ENCODE assay signal across 1 cellular context in the genomic region with DNA sequence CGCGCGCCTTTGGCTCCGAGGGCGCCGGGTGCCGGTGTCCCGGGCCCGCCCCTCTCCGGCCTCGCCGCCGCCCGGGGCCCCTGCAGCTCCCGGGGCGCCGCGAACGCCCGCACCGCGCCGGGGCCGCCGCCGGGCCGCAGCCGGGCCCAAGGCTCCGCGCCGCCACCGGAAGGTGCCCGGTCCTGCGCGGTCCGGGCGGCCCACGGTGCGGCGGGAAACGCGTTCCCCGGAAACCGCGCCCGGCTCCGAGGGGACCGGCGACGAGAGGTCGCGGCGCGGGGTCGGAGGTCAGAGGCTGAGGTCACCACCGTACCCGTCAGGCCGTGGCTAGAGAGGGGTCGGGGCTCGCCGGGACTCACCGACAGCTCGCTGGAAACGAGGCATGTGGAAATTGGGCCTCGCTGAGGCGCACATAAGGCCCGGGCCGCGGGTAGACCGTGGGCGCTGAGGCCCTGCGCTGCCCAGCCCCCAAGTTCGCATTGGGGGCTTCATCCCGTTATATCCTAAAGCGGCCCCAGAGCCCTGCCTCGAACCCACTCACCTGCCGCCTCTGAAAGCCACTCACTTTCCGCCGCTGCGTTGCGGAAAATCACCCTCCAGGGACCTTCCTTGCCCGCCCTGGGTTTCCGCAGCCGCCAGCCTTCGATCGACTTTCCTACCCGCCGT.
TF ChIP-seq lines count a peak whose summit lies in the region.

A gene (minus strand): TSS at position 167 of the 666 bp plus-strand sequence. CDS start 745 bp downstream, outside the sequence.

TF ChIP-seq in HepG2, 621 proteins besides CTCF, POLR2A, EP300 and RAD21 (continued from another document and continues in another):
- TF ChIP-seq, protein P1, sequence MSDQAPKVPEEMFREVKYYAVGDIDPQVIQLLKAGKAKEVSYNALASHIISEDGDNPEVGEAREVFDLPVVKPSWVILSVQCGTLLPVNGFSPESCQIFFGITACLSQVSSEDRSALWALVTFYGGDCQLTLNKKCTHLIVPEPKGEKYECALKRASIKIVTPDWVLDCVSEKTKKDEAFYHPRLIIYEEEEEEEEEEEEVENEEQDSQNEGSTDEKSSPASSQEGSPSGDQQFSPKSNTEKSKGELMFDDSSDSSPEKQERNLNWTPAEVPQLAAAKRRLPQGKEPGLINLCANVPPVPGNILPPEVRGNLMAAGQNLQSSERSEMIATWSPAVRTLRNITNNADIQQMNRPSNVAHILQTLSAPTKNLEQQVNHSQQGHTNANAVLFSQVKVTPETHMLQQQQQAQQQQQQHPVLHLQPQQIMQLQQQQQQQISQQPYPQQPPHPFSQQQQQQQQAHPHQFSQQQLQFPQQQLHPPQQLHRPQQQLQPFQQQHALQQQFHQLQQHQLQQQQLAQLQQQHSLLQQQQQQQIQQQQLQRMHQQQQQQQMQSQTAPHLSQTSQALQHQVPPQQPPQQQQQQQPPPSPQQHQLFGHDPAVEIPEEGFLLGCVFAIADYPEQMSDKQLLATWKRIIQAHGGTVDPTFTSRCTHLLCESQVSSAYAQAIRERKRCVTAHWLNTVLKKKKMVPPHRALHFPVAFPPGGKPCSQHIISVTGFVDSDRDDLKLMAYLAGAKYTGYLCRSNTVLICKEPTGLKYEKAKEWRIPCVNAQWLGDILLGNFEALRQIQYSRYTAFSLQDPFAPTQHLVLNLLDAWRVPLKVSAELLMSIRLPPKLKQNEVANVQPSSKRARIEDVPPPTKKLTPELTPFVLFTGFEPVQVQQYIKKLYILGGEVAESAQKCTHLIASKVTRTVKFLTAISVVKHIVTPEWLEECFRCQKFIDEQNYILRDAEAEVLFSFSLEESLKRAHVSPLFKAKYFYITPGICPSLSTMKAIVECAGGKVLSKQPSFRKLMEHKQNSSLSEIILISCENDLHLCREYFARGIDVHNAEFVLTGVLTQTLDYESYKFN (CRISPR knock-in tag; conservative IDR thresholded peaks at IDR 0.05): no peak; the same call in 1 of the 2 replicates
- TF ChIP-seq TARDBP (CRISPR knock-in tag; IDR thresholded peaks at IDR 0.05) (peak; percentile 91), ZNF350 (CRISPR knock-in tag; IDR thresholded peaks at IDR 0.05; ENCODE audit: borderline replicate concordance, low read depth) (peak; percentile 75), ZNF121 (CRISPR knock-in tag; IDR thresholded peaks at IDR 0.05) (peak; percentile 82), ZNF839 (CRISPR knock-in tag; IDR thresholded peaks at IDR 0.05; ENCODE audit: borderline replicate concordance) (peak; percentile 96), ZNF678 (CRISPR knock-in tag; IDR thresholded peaks at IDR 0.05) (peak; percentile 86; the same call in 1 of the 2 replicates), HNRNPUL1 (IDR thresholded peaks at IDR 0.05; ENCODE audit: low read depth, low read length) (no peak), RBAK (CRISPR knock-in tag; IDR thresholded peaks at IDR 0.05) (no peak), ZNF747 (CRISPR knock-in tag; IDR thresholded peaks at IDR 0.05; ENCODE audit: borderline replicate concordance) (peak; percentile 90), ZNF136 (CRISPR knock-in tag; IDR thresholded peaks at IDR 0.05; ENCODE audit: low read depth) (no peak), ZFP90 (CRISPR knock-in tag; IDR thresholded peaks at IDR 0.05; ENCODE audit: borderline replicate concordance) (no peak), RXRB (CRISPR knock-in tag; IDR thresholded peaks at IDR 0.05; ENCODE audit: borderline replicate concordance) (peak; percentile 85), MLLT10 (CRISPR knock-in tag; IDR thresholded peaks at IDR 0.05) (no peak), ZFP36L1 (CRISPR knock-in tag; IDR thresholded peaks at IDR 0.05) (no peak), ARNT (IDR thresholded peaks at IDR 0.05) (no peak), MAF1 (CRISPR knock-in tag; IDR thresholded peaks at IDR 0.05; ENCODE audit: borderline replicate concordance) (no peak), ZNF430 (CRISPR knock-in tag; IDR thresholded peaks at IDR 0.05) (peak; percentile 79; the same call in 1 of the 2 replicates), FOXO1 (CRISPR knock-in tag; IDR thresholded peaks at IDR 0.05) (peak; percentile 90), PTBP1 (IDR thresholded peaks at IDR 0.05; ENCODE audit: low read depth, low read length, poor library complexity, severe bottlenecking) (peak; percentile 83), ZNF552 (CRISPR knock-in tag; IDR thresholded peaks at IDR 0.05; ENCODE audit: borderline replicate concordance) (0 out of 2 replicates have a peak, but pooled peaks have one; percentile 65), JARID2 (CRISPR knock-in tag; IDR thresholded peaks at IDR 0.05; ENCODE audit: insufficient replicate concordance) (peak; percentile 61), ZNF44 (CRISPR knock-in tag; IDR thresholded peaks at IDR 0.05) (peak; percentile 86; the same call in 1 of the 2 replicates), NR3C1 (CRISPR knock-in tag; IDR thresholded peaks at IDR 0.05) (no peak), ONECUT2 (CRISPR knock-in tag; IDR thresholded peaks at IDR 0.05) (no peak), GTF2F1 (IDR thresholded peaks at IDR 0.05; ENCODE audit: low read length) (no peak), RFXAP (CRISPR knock-in tag; IDR thresholded peaks at IDR 0.05; ENCODE audit: borderline replicate concordance) (peak; percentile 91), ZNF230 (CRISPR knock-in tag; IDR thresholded peaks at IDR 0.05) (peak; percentile 71), MYC (CRISPR knock-in tag; IDR thresholded peaks at IDR 0.05; ENCODE audit: borderline replicate concordance) (peak; percentile 89), SIN3B (IDR thresholded peaks at IDR 0.05; ENCODE audit: low read length) (peak; percentile 86), ATRX (CRISPR knock-in tag; IDR thresholded peaks at IDR 0.05; ENCODE audit: borderline replicate concordance) (no peak), SSRP1 (CRISPR knock-in tag; IDR thresholded peaks at IDR 0.05) (peak; percentile 35; the same call in 1 of the 2 replicates), SUZ12 (IDR thresholded peaks at IDR 0.05; ENCODE audit: low read depth, low read length) (0 out of 2 replicates have a peak, but pooled peaks have one; percentile 9), MIXL1 (CRISPR knock-in tag; IDR thresholded peaks at IDR 0.05) (peak; percentile 86), SNAPC2 (CRISPR knock-in tag; IDR thresholded peaks at IDR 0.05) (peak; percentile 78; the same call in 1 of the 2 replicates), NFATC3 (CRISPR knock-in tag; IDR thresholded peaks at IDR 0.05) (peak; percentile 87), SALL2 (CRISPR knock-in tag; IDR thresholded peaks at IDR 0.05) (peak; percentile 95; the same call in 1 of the 2 replicates), KLF6 (CRISPR knock-in tag; IDR thresholded peaks at IDR 0.05) (peak; percentile 91), KDM2A (CRISPR knock-in tag; IDR thresholded peaks at IDR 0.05; ENCODE audit: borderline replicate concordance, low read depth) (peak; percentile 100), ZNF292 (CRISPR knock-in tag; IDR thresholded peaks at IDR 0.05; ENCODE audit: borderline replicate concordance, low read depth) (no peak), ARID2 (CRISPR knock-in tag; IDR thresholded peaks at IDR 0.05; ENCODE audit: borderline replicate concordance) (no peak), TCF7L2 (IDR thresholded peaks at IDR 0.05; ENCODE audit: low read depth, low read length) (no peak), ZSCAN30 (CRISPR knock-in tag; IDR thresholded peaks at IDR 0.05) (0 out of 2 replicates have a peak, but pooled peaks have one; percentile 52), POGZ (CRISPR knock-in tag; IDR thresholded peaks at IDR 0.05) (peak; percentile 94), TBX3 (IDR thresholded peaks at IDR 0.05; ENCODE audit: borderline replicate concordance) (no peak), MBNL3 (CRISPR knock-in tag; conservative IDR thresholded peaks at IDR 0.05) (no peak), THAP11 (CRISPR knock-in tag; IDR thresholded peaks at IDR 0.05) (peak; percentile 95), FOXC1 (CRISPR knock-in tag; IDR thresholded peaks at IDR 0.05; ENCODE audit: borderline replicate concordance) (peak; percentile 72; the same call in 1 of the 2 replicates), HNRNPLL (IDR thresholded peaks at IDR 0.05; ENCODE audit: low read depth, low read length, poor library complexity, severe bottlenecking) (peak; percentile 70)
- TF ChIP-seq, protein P2, sequence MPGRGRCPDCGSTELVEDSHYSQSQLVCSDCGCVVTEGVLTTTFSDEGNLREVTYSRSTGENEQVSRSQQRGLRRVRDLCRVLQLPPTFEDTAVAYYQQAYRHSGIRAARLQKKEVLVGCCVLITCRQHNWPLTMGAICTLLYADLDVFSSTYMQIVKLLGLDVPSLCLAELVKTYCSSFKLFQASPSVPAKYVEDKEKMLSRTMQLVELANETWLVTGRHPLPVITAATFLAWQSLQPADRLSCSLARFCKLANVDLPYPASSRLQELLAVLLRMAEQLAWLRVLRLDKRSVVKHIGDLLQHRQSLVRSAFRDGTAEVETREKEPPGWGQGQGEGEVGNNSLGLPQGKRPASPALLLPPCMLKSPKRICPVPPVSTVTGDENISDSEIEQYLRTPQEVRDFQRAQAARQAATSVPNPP (CRISPR knock-in tag; IDR thresholded peaks at IDR 0.05): no peak
- TF ChIP-seq, protein P3, sequence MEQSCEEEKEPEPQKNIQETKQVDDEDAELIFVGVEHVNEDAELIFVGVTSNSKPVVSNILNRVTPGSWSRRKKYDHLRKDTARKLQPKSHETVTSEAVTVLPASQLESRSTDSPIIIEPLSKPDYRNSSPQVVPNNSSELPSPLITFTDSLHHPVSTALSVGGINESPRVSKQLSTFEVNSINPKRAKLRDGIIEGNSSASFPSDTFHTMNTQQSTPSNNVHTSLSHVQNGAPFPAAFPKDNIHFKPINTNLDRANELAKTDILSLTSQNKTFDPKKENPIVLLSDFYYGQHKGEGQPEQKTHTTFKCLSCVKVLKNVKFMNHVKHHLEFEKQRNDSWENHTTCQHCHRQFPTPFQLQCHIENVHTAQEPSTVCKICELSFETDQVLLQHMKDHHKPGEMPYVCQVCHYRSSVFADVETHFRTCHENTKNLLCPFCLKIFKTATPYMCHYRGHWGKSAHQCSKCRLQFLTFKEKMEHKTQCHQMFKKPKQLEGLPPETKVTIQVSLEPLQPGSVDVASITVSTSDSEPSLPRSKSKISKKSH (CRISPR knock-in tag; IDR thresholded peaks at IDR 0.05; ENCODE audit: borderline replicate concordance): peak; percentile 73; the same call in 1 of the 2 replicates
- TF ChIP-seq, protein P4, sequence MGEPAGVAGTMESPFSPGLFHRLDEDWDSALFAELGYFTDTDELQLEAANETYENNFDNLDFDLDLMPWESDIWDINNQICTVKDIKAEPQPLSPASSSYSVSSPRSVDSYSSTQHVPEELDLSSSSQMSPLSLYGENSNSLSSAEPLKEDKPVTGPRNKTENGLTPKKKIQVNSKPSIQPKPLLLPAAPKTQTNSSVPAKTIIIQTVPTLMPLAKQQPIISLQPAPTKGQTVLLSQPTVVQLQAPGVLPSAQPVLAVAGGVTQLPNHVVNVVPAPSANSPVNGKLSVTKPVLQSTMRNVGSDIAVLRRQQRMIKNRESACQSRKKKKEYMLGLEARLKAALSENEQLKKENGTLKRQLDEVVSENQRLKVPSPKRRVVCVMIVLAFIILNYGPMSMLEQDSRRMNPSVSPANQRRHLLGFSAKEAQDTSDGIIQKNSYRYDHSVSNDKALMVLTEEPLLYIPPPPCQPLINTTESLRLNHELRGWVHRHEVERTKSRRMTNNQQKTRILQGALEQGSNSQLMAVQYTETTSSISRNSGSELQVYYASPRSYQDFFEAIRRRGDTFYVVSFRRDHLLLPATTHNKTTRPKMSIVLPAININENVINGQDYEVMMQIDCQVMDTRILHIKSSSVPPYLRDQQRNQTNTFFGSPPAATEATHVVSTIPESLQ (CRISPR knock-in tag; conservative IDR thresholded peaks at IDR 0.05): peak; percentile 84; the same call in 1 of the 2 replicates
- TF ChIP-seq, protein P5, sequence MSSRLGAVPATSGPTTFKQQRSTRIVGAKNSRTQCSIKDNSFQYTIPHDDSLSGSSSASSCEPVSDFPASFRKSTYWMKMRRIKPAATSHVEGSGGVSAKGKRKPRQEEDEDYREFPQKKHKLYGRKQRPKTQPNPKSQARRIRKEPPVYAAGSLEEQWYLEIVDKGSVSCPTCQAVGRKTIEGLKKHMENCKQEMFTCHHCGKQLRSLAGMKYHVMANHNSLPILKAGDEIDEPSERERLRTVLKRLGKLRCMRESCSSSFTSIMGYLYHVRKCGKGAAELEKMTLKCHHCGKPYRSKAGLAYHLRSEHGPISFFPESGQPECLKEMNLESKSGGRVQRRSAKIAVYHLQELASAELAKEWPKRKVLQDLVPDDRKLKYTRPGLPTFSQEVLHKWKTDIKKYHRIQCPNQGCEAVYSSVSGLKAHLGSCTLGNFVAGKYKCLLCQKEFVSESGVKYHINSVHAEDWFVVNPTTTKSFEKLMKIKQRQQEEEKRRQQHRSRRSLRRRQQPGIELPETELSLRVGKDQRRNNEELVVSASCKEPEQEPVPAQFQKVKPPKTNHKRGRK (CRISPR knock-in tag; IDR thresholded peaks at IDR 0.05): no peak
- TF ChIP-seq, protein P6, sequence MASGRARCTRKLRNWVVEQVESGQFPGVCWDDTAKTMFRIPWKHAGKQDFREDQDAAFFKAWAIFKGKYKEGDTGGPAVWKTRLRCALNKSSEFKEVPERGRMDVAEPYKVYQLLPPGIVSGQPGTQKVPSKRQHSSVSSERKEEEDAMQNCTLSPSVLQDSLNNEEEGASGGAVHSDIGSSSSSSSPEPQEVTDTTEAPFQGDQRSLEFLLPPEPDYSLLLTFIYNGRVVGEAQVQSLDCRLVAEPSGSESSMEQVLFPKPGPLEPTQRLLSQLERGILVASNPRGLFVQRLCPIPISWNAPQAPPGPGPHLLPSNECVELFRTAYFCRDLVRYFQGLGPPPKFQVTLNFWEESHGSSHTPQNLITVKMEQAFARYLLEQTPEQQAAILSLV (CRISPR knock-in tag; IDR thresholded peaks at IDR 0.05; ENCODE audit: borderline replicate concordance): peak; percentile 84; the same call in 1 of the 2 replicates
- TF ChIP-seq, protein P7, sequence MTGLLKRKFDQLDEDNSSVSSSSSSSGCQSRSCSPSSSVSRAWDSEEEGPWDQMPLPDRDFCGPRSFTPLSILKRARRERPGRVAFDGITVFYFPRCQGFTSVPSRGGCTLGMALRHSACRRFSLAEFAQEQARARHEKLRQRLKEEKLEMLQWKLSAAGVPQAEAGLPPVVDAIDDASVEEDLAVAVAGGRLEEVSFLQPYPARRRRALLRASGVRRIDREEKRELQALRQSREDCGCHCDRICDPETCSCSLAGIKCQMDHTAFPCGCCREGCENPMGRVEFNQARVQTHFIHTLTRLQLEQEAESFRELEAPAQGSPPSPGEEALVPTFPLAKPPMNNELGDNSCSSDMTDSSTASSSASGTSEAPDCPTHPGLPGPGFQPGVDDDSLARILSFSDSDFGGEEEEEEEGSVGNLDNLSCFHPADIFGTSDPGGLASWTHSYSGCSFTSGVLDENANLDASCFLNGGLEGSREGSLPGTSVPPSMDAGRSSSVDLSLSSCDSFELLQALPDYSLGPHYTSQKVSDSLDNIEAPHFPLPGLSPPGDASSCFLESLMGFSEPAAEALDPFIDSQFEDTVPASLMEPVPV (CRISPR knock-in tag; IDR thresholded peaks at IDR 0.05): peak; percentile 88; the same call in 1 of the 2 replicates
